8 cellular contexts compared by ENCODE assay signal in genomic region chr14:68939893-68940613, GRCh38. TPM values are rescaled to one million over a fixed set of nuclear protein-coding genes. Genes with fewer than 3 reads are reported as not detected.
A peak's percentile ranks its signal among the peaks of the same experiment; 100 is the strongest.
DNase-seq lines count a peak whose midpoint lies in the region; ATAC-seq and TF ChIP-seq lines count a peak whose summit lies in the region.

No MANE protein-coding gene starts in this region.

- peaks cover 71% of the 10 kb centered on the region for H3K4me1 Mint-ChIP-seq in activated T-cell treated with anti-CD3 and anti-CD28 coated beads, Interleukin-2, amount 50 U/mL, for 72 hours (ENCODE audit: low read depth)

- H3K9me3 Mint-ChIP-seq in activated T-cell treated with anti-CD3 and anti-CD28 coated beads, Interleukin-2, amount 50 U/mL, for 72 hours, result no peaks in the 10 kb centered on the region

- TF ChIP-seq EP300 in upper lobe of left lung (IDR thresholded peaks at IDR 0.05), result no peak

- no peak overlapping the region for H3K27ac Mint-ChIP-seq in activated T-cell treated with anti-CD3 and anti-CD28 coated beads, Interleukin-2, amount 50 U/mL, for 72 hours

- no peaks in the 10 kb centered on the region for H3K27me3 Mint-ChIP-seq in activated T-cell treated with anti-CD3 and anti-CD28 coated beads, Interleukin-2, amount 50 U/mL, for 72 hours (ENCODE audit: low read depth)

- WGBS in upper lobe of left lung, 2 donors, result 59 to 68% methylated on average over 9 of the region's 9 CpGs

- no peaks in the 10 kb centered on the region for H3K36me3 Mint-ChIP-seq in activated T-cell treated with anti-CD3 and anti-CD28 coated beads, Interleukin-2, amount 50 U/mL, for 72 hours (ENCODE audit: insufficient read depth in 2 of 2)

- no peaks in the 10 kb centered on the region for H3K9me3 ChIP-seq in lower lobe of right lung
- no peaks in the 10 kb centered on the region for H3K9me3 ChIP-seq in upper lobe of left lung

- peak; percentile 36 to 66 for ATAC-seq in activated T-cell treated with anti-CD3 and anti-CD28 coated beads, Interleukin-2, amount 50 U/mL, for 72 hours (replicated peaks in 1 of 2)
- ATAC-seq in lower lobe of right lung (peak; percentile 48 to 59), upper lobe of left lung (ENCODE audit: low FRiP score in 2 of 2) (peak; percentile 49 to 79)

- TF ChIP-seq CTCF in lower lobe of right lung (IDR thresholded peaks at IDR 0.05), result no peak
- no peak for TF ChIP-seq CTCF in upper lobe of left lung (IDR thresholded peaks at IDR 0.05)

- no peak for DNase-seq in activated T-cell treated with anti-CD3 and anti-CD28 coated beads, Interleukin-2, amount 50 U/mL, for 72 hours
- DNase-seq in activated T-cell treated with anti-CD3 and anti-CD28 coated beads for 4 hours (no peak), cerebellar cortex (ENCODE audit: low spot score) (peak; percentile 31), lower lobe of right lung (no peak), upper lobe of left lung (no peak), NCI-H1930 (lab: John Stamatoyannopoulos, UW) (no peak), NK-92 (lab: John Stamatoyannopoulos, UW; ENCODE audit: unreplicated experiment) (no peak), SHP77 treated with DMSO at 0.1 percent for 48 hours (lab: John Stamatoyannopoulos, UW) (no peak)

- intact Hi-C loops in lower lobe of right lung (cut with DNase I), result no loop called here

- H3K27ac ChIP-seq in lower lobe of right lung, result peak overlapping the region; percentile 71
- peak overlapping the region in 3 of 4 donors; percentile 65 to 75 (median 66) for H3K27ac ChIP-seq in upper lobe of left lung

- peaks cover 77% of the 10 kb centered on the region for H3K4me1 ChIP-seq in lower lobe of right lung
- peaks cover 41 to 75% (median 51%) of the 10 kb centered on the region in 4 donors for H3K4me1 ChIP-seq in upper lobe of left lung

- no peak for TF ChIP-seq POLR2A in upper lobe of left lung (IDR thresholded peaks at IDR 0.05)

- H3K27me3 ChIP-seq in lower lobe of right lung (ENCODE audit: low read depth) (no peaks in the 10 kb centered on the region), upper lobe of left lung (no peaks in the 10 kb centered on the region)

- H3K4me3 Mint-ChIP-seq in activated T-cell treated with anti-CD3 and anti-CD28 coated beads, Interleukin-2, amount 50 U/mL, for 72 hours, result no peak overlapping the region

- H3K4me3 ChIP-seq in lower lobe of right lung (no peak overlapping the region), upper lobe of left lung (no peak overlapping the region)

- H3K36me3 ChIP-seq in lower lobe of right lung (no peaks in the 10 kb centered on the region), upper lobe of left lung (no peaks in the 10 kb centered on the region)

RNA-seq across cellular contexts. Expression of gene ACTN1, which starts 39.0 kb away (rescaled TPM):
- 10 to 100 TPM; 42.6 to 50.7 TPM for total RNA-seq in activated T-cell treated with anti-CD3 and anti-CD28 coated beads, Interleukin-2, amount 50 U/mL, for 72 hours
- total RNA-seq in lower lobe of right lung (124 TPM), upper lobe of left lung (100 to 1,000 TPM; 117 to 195 (median 157) TPM)
